17 cellular contexts compared by ENCODE assay signal in the genomic region with DNA sequence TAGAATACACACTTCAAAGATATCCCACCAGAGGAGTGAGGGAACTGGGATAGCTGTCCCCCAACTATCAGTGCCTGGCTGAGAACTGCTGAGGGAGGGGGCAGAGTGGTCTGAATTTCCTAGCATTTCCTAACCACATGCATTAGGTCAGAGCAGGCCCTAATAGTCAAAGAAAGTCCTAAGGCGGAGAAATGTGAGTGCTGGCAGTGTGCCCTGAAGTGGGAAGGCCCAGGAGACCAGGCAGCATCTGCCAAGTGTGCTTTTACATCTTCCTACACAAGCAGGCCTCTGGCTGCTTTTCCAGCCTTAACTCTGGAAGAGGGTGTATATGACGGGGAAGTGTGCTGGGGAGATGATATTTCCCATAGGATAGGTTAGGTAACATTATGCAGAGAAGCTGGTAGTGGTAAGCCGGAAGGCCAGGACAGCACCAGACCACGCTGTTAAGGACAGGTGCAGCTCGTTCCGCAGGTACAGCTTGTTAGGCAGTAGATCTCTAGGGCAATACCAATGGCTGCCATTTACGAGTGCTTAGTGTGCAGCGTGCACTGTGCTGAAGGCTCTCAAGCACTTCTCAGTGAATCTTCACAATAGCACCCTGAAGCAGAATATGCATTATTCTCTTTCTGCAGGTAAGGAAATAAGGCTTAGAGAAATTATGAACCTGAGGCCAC. TPM values are rescaled to one million over a fixed set of nuclear protein-coding genes. Genes with fewer than 3 reads are reported as not detected.
DNase-seq lines count a peak whose midpoint lies in the region; ATAC-seq and TF ChIP-seq lines count a peak whose summit lies in the region.
"Had no signal": no experiment of that assay in that cellular context is flagged by ENCODE, and none has a peak within 500 bp of the region (broad histone marks: within the 10 kb centered on the region; RNA-seq: fewer than 3 reads in every experiment).

No MANE protein-coding gene starts in this region.

- DNase-seq in DMS 273 (lab: John Stamatoyannopoulos, UW; ENCODE audit: unreplicated experiment) (peak; percentile 90), NCI-H187 (lab: John Stamatoyannopoulos, UW) (peak; percentile 52 to 59), astrocyte of the hippocampus (ENCODE audit: low read depth, low spot score) (peak; percentile 70), nephron progenitor cell (no peak), adrenal gland (no peak), SIG-M5 treated with dmso at 0.1 percent for 504 hours (lab: John Stamatoyannopoulos, UW; ENCODE audit: unreplicated experiment) (no peak)
- DNase-seq: activated CD8-positive, alpha-beta T cell treated with anti-CD3 and anti-CD28 coated beads for 36 hours; dermis blood vessel endothelial cell; IMR-90; NCI-H1105; NK-92 treated with Interleukin-12 subunit alpha and Interleukin-12 subunit beta, amount 100 ng/mL, for 24 hours; stimulated activated CD4-positive, alpha-beta T cell treated with anti-CD3 and anti-CD28 coated beads, Interleukin-12 subunit alpha, Interleukin-12 subunit beta, amount 100 ng/mL, for 4 hours had no signal

- TF ChIP-seq CTCF in nephron progenitor cell (IDR thresholded peaks at IDR 0.05) (no peak), adrenal gland (IDR thresholded peaks at IDR 0.05) (no peak)

- H3K4me3 Mint-ChIP-seq in nephron progenitor cell, result no peak overlapping the region
- H3K4me3 Mint-ChIP-seq: activated CD8-positive, alpha-beta T cell treated with anti-CD3 and anti-CD28 coated beads for 36 hours had no signal

- no peaks in the 10 kb centered on the region for H3K9me3 ChIP-seq in adrenal gland (replicated peaks in 1 of 3)

- H3K27me3 Mint-ChIP-seq in nephron progenitor cell (ENCODE audit: low read depth, poor library complexity), result peaks cover 9% of the 10 kb centered on the region
- H3K27me3 Mint-ChIP-seq: activated CD8-positive, alpha-beta T cell treated with anti-CD3 and anti-CD28 coated beads for 36 hours had no signal

- intact Hi-C loops in adrenal gland (cut with DNase I), result no loop called here

- H3K4me1 ChIP-seq in adrenal gland (replicated peaks in 1 of 2), result no peaks in the 10 kb centered on the region

- H3K9me3 Mint-ChIP-seq in nephron progenitor cell, result peaks cover 4% of the 10 kb centered on the region
- H3K9me3 Mint-ChIP-seq: activated CD8-positive, alpha-beta T cell treated with anti-CD3 and anti-CD28 coated beads for 36 hours had no signal

- WGBS in adrenal gland, 4 donors, result 77 to 90% (median 87%) methylated on average over 8 of the region's 8 CpGs

- no peaks in the 10 kb centered on the region for H3K36me3 Mint-ChIP-seq in nephron progenitor cell (ENCODE audit: low read depth)

- no peak overlapping the region for H3K27ac ChIP-seq in adrenal gland

- ATAC-seq in GM19351 (IDR thresholded peaks at IDR 0.05; ENCODE audit: unreplicated experiment), result no peak
- ATAC-seq in GM21717 (IDR thresholded peaks at IDR 0.05; ENCODE audit: unreplicated experiment), result no peak
- ATAC-seq: activated CD8-positive, alpha-beta T cell treated with anti-CD3 and anti-CD28 coated beads for 36 hours had no signal

- H3K4me3 ChIP-seq in adrenal gland, result no peak overlapping the region

- H3K27ac Mint-ChIP-seq in nephron progenitor cell, result peak overlapping the region; percentile 29
- H3K27ac Mint-ChIP-seq: activated CD8-positive, alpha-beta T cell treated with anti-CD3 and anti-CD28 coated beads for 36 hours had no signal

- no peaks in the 10 kb centered on the region for H3K27me3 ChIP-seq in adrenal gland

- H3K36me3 ChIP-seq in adrenal gland (replicated peaks in 1 of 2), result no peaks in the 10 kb centered on the region

- H3K4me1 Mint-ChIP-seq in nephron progenitor cell, result no peaks in the 10 kb centered on the region

- TF ChIP-seq POLR2A in adrenal gland (IDR thresholded peaks at IDR 0.05), result no peak

RNA-seq across cellular contexts. Expression of a gene that starts 9.1 kb away (rescaled TPM):
- total RNA-seq in adrenal gland, result not detected
- polyA plus RNA-seq in adrenal gland, result not detected
- total RNA-seq: activated CD8-positive, alpha-beta T cell treated with anti-CD3 and anti-CD28 coated beads for 36 hours; fibroblast of villous mesenchyme; IMR-90; mesenteric fat pad; osteocyte had no signal
- polyA plus RNA-seq: IMR-90 had no signal

Comparison
In these comparisons a context has a peak if more than half of its experiments do, and no peak if none do; other contexts are left out.
1. DNase-seq: peak in DMS 273 (single experiment), NCI-H187 (2 of 2) and astrocyte of the hippocampus (single experiment); none in nephron progenitor cell (single experiment), adrenal gland (0 of 7) and SIG-M5 treated with dmso at 0.1 percent for 504 hours (single experiment).